9 cellular contexts compared by ENCODE assay signal in genomic region chr11:112962854-112963367, GRCh38. TPM values are rescaled to one million over a fixed set of nuclear protein-coding genes. Genes with fewer than 3 reads are reported as not detected.
DNase-seq lines count a peak whose midpoint lies in the region; ATAC-seq and TF ChIP-seq lines count a peak whose summit lies in the region.
"Had no signal": no experiment of that assay in that cellular context is flagged by ENCODE, and none has a peak within 500 bp of the region (broad histone marks: within the 10 kb centered on the region; RNA-seq: fewer than 3 reads in every experiment).

No MANE protein-coding gene starts in this region.

- TF ChIP-seq CTCF in chondrocyte (IDR thresholded peaks at IDR 0.05) = no peak

- no peak for ATAC-seq in stimulated activated naive CD8-positive, alpha-beta T cell treated with anti-CD3 and anti-CD28 coated beads, Interleukin-15, Interleukin-2, amounts not matched to agents 100 U/mL and 50 U/mL, for 24 hours
- ATAC-seq in HG02840 (IDR thresholded peaks at IDR 0.05; ENCODE audit: low FRiP score, unreplicated experiment) (no peak), GM19351 (IDR thresholded peaks at IDR 0.05; ENCODE audit: unreplicated experiment) (no peak)

- no peaks in the 10 kb centered on the region for H3K9me3 Mint-ChIP-seq in chondrocyte (ENCODE audit: low read depth)

- peaks cover 20% of the 10 kb centered on the region for H3K4me1 Mint-ChIP-seq in chondrocyte (ENCODE audit: low read depth)

- H3K27me3 Mint-ChIP-seq in chondrocyte (ENCODE audit: low read depth) = peaks cover 18% of the 10 kb centered on the region

- DNase-seq in activated CD4-positive, alpha-beta T cell treated with anti-CD3 and anti-CD28 coated beads for 48 hours = peak; percentile 5
- DNase-seq in activated CD4-positive, alpha-beta T cell treated with anti-CD3 and anti-CD28 coated beads for 4 hours = no peak
- DNase-seq in NCI-H345 treated with DMSO at 0.1 percent for 48 hours (lab: John Stamatoyannopoulos, UW; ENCODE audit: unreplicated experiment) (peak; percentile 80), chondrocyte (ENCODE audit: low spot score) (peak; percentile 68), kidney glomerular epithelial cell (lab: John Stamatoyannopoulos, UW) (peak; percentile 31)
- DNase-seq in stimulated activated naive CD8-positive, alpha-beta T cell treated with anti-CD3 and anti-CD28 coated beads, Interleukin-15, Interleukin-2, amounts not matched to agents 100 U/mL and 50 U/mL, for 24 hours = peak; percentile 7

- H3K4me3 Mint-ChIP-seq in chondrocyte (ENCODE audit: unreplicated experiment) = peak overlapping the region; percentile 89

- H3K36me3 Mint-ChIP-seq in chondrocyte (ENCODE audit: low read depth) = no peaks in the 10 kb centered on the region
- H3K36me3 Mint-ChIP-seq: CD4-positive, CD25-positive, alpha-beta regulatory T cell had no signal

- no peak overlapping the region for H3K27ac Mint-ChIP-seq in chondrocyte (ENCODE audit: unreplicated experiment)
- H3K27ac Mint-ChIP-seq: CD4-positive, CD25-positive, alpha-beta regulatory T cell had no signal

RNA-seq across cellular contexts. Expression of gene NCAM1, which starts 1.7 kb away (rescaled TPM):
- 3.4 to 6.0 TPM (median 3.9 TPM) in 3 replicates for total RNA-seq in chondrocyte

Comparison
In these comparisons a context has a peak if more than half of its experiments do, and no peak if none do; other contexts are left out.
1. DNase-seq: peak in activated CD4-positive, alpha-beta T cell treated with anti-CD3 and anti-CD28 coated beads for 48 hours (single experiment), NCI-H345 treated with DMSO at 0.1 percent for 48 hours (single experiment), chondrocyte (single experiment), kidney glomerular epithelial cell (single experiment) and stimulated activated naive CD8-positive, alpha-beta T cell treated with anti-CD3 and anti-CD28 coated beads, Interleukin-15, Interleukin-2, amounts not matched to agents 100 U/mL and 50 U/mL, for 24 hours (single experiment); none in activated CD4-positive, alpha-beta T cell treated with anti-CD3 and anti-CD28 coated beads for 4 hours (0 of 2).